Comparison of ENCODE assay signal across 1 cellular context in the genomic region with DNA sequence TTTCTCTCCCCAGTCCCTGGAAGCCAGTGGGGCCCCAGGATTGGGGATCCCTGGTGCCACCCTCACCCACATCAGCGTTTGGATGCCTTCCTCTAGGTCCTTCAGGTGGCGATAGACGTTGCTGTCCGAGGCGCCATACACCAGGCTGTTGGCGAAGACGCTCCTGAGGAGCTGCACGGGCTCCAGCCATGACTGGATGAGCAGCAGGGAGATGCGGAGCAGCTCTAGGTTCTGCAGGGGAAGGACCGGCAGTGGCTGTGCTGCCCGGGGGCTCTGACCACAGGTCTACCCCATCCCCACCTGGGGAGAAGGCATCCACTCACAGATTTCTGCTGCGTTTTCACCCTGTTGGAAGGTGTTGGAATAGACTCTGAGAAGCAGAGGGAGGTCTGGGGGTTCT.
TF ChIP-seq lines count a peak whose summit lies in the region.

No MANE protein-coding gene starts in this region.

TF ChIP-seq in GM23338, 12 proteins besides CTCF, POLR2A, EP300 and RAD21:
- no peak for TF ChIP-seq NANOG (IDR thresholded peaks at IDR 0.05; ENCODE audit: borderline replicate concordance)
- TF ChIP-seq ZNF331 (CRISPR knock-in tag; IDR thresholded peaks at IDR 0.05; ENCODE audit: low read depth) = no peak
- TF ChIP-seq CREB1 (CRISPR knock-in tag; IDR thresholded peaks at IDR 0.05; ENCODE audit: low read depth) = no peak
- TF ChIP-seq, protein P1, sequence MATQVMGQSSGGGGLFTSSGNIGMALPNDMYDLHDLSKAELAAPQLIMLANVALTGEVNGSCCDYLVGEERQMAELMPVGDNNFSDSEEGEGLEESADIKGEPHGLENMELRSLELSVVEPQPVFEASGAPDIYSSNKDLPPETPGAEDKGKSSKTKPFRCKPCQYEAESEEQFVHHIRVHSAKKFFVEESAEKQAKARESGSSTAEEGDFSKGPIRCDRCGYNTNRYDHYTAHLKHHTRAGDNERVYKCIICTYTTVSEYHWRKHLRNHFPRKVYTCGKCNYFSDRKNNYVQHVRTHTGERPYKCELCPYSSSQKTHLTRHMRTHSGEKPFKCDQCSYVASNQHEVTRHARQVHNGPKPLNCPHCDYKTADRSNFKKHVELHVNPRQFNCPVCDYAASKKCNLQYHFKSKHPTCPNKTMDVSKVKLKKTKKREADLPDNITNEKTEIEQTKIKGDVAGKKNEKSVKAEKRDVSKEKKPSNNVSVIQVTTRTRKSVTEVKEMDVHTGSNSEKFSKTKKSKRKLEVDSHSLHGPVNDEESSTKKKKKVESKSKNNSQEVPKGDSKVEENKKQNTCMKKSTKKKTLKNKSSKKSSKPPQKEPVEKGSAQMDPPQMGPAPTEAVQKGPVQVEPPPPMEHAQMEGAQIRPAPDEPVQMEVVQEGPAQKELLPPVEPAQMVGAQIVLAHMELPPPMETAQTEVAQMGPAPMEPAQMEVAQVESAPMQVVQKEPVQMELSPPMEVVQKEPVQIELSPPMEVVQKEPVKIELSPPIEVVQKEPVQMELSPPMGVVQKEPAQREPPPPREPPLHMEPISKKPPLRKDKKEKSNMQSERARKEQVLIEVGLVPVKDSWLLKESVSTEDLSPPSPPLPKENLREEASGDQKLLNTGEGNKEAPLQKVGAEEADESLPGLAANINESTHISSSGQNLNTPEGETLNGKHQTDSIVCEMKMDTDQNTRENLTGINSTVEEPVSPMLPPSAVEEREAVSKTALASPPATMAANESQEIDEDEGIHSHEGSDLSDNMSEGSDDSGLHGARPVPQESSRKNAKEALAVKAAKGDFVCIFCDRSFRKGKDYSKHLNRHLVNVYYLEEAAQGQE (IDR thresholded peaks at IDR 0.05; ENCODE audit: unreplicated experiment) = no peak
- no peak for TF ChIP-seq POLR2AphosphoS5 (IDR thresholded peaks at IDR 0.05; ENCODE audit: low read depth)
- no peak for TF ChIP-seq STAT1 (IDR thresholded peaks at IDR 0.05; ENCODE audit: unreplicated experiment)
- no peak for TF ChIP-seq ZNF114 (CRISPR knock-in tag; IDR thresholded peaks at IDR 0.05)
- no peak for TF ChIP-seq JUNB (IDR thresholded peaks at IDR 0.05; ENCODE audit: unreplicated experiment)
- TF ChIP-seq, protein P2, sequence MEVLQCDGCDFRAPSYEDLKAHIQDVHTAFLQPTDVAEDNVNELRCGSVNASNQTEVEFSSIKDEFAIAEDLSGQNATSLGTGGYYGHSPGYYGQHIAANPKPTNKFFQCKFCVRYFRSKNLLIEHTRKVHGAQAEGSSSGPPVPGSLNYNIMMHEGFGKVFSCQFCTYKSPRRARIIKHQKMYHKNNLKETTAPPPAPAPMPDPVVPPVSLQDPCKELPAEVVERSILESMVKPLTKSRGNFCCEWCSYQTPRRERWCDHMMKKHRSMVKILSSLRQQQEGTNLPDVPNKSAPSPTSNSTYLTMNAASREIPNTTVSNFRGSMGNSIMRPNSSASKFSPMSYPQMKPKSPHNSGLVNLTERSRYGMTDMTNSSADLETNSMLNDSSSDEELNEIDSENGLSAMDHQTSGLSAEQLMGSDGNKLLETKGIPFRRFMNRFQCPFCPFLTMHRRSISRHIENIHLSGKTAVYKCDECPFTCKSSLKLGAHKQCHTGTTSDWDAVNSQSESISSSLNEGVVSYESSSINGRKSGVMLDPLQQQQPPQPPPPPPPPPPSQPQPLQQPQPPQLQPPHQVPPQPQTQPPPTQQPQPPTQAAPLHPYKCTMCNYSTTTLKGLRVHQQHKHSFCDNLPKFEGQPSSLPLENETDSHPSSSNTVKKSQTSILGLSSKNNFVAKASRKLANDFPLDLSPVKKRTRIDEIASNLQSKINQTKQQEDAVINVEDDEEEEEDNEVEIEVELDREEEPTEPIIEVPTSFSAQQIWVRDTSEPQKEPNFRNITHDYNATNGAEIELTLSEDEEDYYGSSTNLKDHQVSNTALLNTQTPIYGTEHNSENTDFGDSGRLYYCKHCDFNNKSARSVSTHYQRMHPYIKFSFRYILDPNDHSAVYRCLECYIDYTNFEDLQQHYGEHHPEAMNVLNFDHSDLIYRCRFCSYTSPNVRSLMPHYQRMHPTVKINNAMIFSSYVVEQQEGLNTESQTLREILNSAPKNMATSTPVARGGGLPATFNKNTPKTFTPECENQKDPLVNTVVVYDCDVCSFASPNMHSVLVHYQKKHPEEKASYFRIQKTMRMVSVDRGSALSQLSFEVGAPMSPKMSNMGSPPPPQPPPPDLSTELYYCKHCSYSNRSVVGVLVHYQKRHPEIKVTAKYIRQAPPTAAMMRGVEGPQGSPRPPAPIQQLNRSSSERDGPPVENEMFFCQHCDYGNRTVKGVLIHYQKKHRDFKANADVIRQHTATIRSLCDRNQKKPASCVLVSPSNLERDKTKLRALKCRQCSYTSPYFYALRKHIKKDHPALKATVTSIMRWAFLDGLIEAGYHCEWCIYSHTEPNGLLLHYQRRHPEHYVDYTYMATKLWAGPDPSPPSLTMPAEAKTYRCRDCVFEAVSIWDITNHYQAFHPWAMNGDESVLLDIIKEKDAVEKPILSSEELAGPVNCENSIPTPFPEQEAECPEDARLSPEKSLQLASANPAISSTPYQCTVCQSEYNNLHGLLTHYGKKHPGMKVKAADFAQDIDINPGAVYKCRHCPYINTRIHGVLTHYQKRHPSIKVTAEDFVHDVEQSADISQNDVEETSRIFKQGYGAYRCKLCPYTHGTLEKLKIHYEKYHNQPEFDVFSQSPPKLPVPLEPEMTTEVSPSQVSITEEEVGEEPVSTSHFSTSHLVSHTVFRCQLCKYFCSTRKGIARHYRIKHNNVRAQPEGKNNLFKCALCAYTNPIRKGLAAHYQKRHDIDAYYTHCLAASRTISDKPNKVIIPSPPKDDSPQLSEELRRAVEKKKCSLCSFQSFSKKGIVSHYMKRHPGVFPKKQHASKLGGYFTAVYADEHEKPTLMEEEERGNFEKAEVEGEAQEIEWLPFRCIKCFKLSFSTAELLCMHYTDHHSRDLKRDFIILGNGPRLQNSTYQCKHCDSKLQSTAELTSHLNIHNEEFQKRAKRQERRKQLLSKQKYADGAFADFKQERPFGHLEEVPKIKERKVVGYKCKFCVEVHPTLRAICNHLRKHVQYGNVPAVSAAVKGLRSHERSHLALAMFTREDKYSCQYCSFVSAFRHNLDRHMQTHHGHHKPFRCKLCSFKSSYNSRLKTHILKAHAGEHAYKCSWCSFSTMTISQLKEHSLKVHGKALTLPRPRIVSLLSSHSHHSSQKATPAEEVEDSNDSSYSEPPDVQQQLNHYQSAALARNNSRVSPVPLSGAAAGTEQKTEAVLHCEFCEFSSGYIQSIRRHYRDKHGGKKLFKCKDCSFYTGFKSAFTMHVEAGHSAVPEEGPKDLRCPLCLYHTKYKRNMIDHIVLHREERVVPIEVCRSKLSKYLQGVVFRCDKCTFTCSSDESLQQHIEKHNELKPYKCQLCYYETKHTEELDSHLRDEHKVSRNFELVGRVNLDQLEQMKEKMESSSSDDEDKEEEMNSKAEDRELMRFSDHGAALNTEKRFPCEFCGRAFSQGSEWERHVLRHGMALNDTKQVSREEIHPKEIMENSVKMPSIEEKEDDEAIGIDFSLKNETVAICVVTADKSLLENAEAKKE (CRISPR knock-in tag; IDR thresholded peaks at IDR 0.05) = no peak
- TF ChIP-seq, protein P3, sequence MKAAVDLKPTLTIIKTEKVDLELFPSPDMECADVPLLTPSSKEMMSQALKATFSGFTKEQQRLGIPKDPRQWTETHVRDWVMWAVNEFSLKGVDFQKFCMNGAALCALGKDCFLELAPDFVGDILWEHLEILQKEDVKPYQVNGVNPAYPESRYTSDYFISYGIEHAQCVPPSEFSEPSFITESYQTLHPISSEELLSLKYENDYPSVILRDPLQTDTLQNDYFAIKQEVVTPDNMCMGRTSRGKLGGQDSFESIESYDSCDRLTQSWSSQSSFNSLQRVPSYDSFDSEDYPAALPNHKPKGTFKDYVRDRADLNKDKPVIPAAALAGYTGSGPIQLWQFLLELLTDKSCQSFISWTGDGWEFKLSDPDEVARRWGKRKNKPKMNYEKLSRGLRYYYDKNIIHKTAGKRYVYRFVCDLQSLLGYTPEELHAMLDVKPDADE (IDR thresholded peaks at IDR 0.05) = no peak
- no peak for TF ChIP-seq EZH2phosphoT487 (IDR thresholded peaks at IDR 0.05; ENCODE audit: unreplicated experiment)
- no peak for TF ChIP-seq EZH2 (IDR thresholded peaks at IDR 0.05; ENCODE audit: low read depth, unreplicated experiment)
